In the genomic region with DNA sequence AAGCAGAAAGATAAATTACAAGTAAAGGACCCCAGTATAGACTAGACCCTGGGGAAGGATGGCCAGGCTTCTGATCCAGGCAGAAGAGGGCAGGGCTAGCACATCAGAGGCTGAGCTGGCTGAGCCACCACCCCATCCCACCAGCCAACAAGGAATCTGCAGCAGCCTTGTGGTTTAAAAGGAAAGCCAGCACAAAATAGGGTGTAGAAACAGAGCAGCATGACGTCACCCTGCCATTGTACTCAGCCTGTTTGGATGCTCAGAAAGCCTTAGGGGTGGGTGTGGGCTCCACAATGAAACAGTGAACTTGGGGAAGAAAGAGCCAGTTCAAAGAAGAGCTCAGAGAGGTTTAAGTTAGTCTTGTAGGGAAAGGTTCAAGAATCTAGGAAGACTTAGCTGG, we compare ENCODE assay signal across 1 cellular context.
TF ChIP-seq lines count a peak whose summit lies in the region.

No MANE protein-coding gene starts in this region.

TF ChIP-seq in WTC11, 78 proteins besides CTCF, POLR2A, EP300 and RAD21 (continued from another document):
- TF ChIP-seq, protein P1, sequence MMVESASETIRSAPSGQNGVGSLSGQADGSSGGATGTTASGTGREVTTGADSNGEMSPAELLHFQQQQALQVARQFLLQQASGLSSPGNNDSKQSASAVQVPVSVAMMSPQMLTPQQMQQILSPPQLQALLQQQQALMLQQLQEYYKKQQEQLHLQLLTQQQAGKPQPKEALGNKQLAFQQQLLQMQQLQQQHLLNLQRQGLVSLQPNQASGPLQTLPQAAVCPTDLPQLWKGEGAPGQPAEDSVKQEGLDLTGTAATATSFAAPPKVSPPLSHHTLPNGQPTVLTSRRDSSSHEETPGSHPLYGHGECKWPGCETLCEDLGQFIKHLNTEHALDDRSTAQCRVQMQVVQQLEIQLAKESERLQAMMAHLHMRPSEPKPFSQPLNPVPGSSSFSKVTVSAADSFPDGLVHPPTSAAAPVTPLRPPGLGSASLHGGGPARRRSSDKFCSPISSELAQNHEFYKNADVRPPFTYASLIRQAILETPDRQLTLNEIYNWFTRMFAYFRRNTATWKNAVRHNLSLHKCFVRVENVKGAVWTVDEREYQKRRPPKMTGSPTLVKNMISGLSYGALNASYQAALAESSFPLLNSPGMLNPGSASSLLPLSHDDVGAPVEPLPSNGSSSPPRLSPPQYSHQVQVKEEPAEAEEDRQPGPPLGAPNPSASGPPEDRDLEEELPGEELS (CRISPR knock-in tag; IDR thresholded peaks at IDR 0.05), result no peak
